Comparison of ENCODE assay signal across 8 cellular contexts in the genomic region with DNA sequence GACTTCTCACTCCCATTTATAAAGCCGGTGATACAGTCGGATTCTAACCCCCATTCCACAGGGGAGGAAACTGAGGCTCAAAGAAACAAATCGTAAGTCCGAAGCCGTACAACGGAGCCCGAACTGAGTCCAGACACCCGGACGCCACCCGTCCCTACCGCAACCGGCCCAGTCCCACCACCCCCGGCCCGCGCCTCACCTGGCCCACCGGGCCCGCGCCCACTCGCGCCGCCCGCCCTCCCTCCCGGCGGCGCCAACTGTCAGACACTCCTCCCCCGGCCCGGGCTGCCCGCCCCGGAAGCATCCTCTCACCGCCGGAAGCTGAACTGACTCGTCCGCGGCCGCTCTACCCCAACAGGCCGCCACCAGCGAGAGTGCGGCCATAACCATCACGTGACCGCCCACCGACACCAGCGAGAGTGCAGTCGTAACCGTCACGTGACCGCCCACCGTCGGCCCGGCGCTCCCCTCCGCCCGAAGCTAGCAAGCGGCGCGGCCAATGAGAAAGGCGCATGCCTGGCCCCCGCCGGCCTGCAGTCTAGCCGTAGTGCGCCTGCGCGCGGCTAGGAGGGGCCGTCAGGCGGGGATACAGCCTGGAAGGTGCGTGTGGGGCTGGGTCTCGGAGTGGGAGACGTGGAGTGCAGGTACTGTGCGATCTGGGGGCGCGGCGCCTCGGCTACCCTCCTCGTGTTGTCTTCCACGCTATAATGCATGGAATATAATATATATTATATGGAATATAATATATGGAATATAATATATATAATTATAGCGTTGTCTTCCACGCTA. TPM values are rescaled to one million over a fixed set of nuclear protein-coding genes. Genes with fewer than 3 reads are reported as not detected.
DNase-seq lines count a peak whose midpoint lies in the region; ATAC-seq and TF ChIP-seq lines count a peak whose summit lies in the region.

TSS of gene C19orf47 (minus strand) at position 273 of the 789 bp plus-strand sequence. CDS start 6,540 bp downstream, outside the sequence.
A gene with protein sequence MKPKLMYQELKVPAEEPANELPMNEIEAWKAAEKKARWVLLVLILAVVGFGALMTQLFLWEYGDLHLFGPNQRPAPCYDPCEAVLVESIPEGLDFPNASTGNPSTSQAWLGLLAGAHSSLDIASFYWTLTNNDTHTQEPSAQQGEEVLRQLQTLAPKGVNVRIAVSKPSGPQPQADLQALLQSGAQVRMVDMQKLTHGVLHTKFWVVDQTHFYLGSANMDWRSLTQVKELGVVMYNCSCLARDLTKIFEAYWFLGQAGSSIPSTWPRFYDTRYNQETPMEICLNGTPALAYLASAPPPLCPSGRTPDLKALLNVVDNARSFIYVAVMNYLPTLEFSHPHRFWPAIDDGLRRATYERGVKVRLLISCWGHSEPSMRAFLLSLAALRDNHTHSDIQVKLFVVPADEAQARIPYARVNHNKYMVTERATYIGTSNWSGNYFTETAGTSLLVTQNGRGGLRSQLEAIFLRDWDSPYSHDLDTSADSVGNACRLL (plus strand): TSS at position 571 of the 789 bp plus-strand sequence. CDS start 17,789 bp downstream, outside the sequence.

- CTCF ChIA-PET in GM10248 (lab: Yijun Ruan, JAX) = interaction anchor here (1.1 to 1.4 kb wide), 4 partner anchors 11 to 72 kb away, joined by 3 to 6 read pairs (median 4); no protein-coding TSS in a partner anchor

- H3K36me3 ChIP-seq in osteoblast (ENCODE audit: insufficient read depth, low read length) (peaks cover 4% of the 10 kb centered on the region), thoracic aorta (no peaks in the 10 kb centered on the region)

- H3K4me3 ChIP-seq in osteoblast (ENCODE audit: insufficient read depth, low read length) = peak within 1 kb of the TSS; percentile 87
- H3K4me3 ChIP-seq in thoracic aorta = peak within 1 kb of the TSS; percentile 89

- H3K27ac ChIP-seq in osteoblast (ENCODE audit: low read depth, low read length) (peak within 1 kb of the TSS; percentile 87), thoracic aorta (peak within 1 kb of the TSS; percentile 38 to 67)

- H3K4me1 ChIP-seq in osteoblast (ENCODE audit: insufficient read depth, low read length) = peaks cover 10% of the 10 kb centered on the region
- peaks cover 12 to 28% of the 10 kb centered on the region in 2 donors for H3K4me1 ChIP-seq in thoracic aorta (ENCODE audit: control insufficient read depth in 1 of 2, low read depth in 2 of 2)

- no peaks in the 10 kb centered on the region for H3K9me3 Mint-ChIP-seq in activated naive CD8-positive, alpha-beta T cell (ENCODE audit: low read depth)

- no peaks in the 10 kb centered on the region for H3K9me3 ChIP-seq in osteoblast (ENCODE audit: low read depth, low read length)
- H3K9me3 ChIP-seq in thoracic aorta = no peaks in the 10 kb centered on the region

- peak within 1 kb of the TSS; percentile 91 for H3K27ac Mint-ChIP-seq in activated naive CD8-positive, alpha-beta T cell

- TF ChIP-seq CTCF in GM10248 (IDR thresholded peaks at IDR 0.05; ENCODE audit: control extremely low read depth, extremely low read depth, low read depth, missing control alignments) (no peak), osteoblast (IDR thresholded peaks at IDR 0.05; ENCODE audit: extremely low read depth, low read depth, low read length) (no peak), thoracic aorta (IDR thresholded peaks at IDR 0.05) (no peak)

- H3K4me3 Mint-ChIP-seq in activated naive CD8-positive, alpha-beta T cell = peak within 1 kb of the TSS; percentile 99

- H2AFZ ChIP-seq in osteoblast (ENCODE audit: low read length) = peak within 1 kb of the TSS; percentile 91

- no peaks in the 10 kb centered on the region for H4K20me1 ChIP-seq in osteoblast (ENCODE audit: insufficient read depth, low read length)

- H3K27me3 ChIP-seq in osteoblast (ENCODE audit: insufficient read depth, low read length) (no peaks in the 10 kb centered on the region), thoracic aorta (replicated peaks; ENCODE audit: insufficient read depth) (no peaks in the 10 kb centered on the region)

- POLR2A ChIA-PET in GM10248 (lab: Yijun Ruan, JAX) = interaction anchor here (0.6 to 2.1 kb wide), 6 partner anchors 22 to 158 kb away, joined by 3 to 9 read pairs (median 5); partner anchors contain the start of gene SERTAD1

- H3K4me2 ChIP-seq in osteoblast (ENCODE audit: insufficient read depth, low read length) = peak within 1 kb of the TSS; percentile 91

- H3K27me3 Mint-ChIP-seq in activated naive CD8-positive, alpha-beta T cell = no peaks in the 10 kb centered on the region

- H3K79me2 ChIP-seq in osteoblast (ENCODE audit: insufficient read depth, low read length) = peaks cover 54% of the 10 kb centered on the region

- peaks cover 28% of the 10 kb centered on the region for H3K4me1 Mint-ChIP-seq in activated naive CD8-positive, alpha-beta T cell (ENCODE audit: low read depth)

- DNase-seq in GM10248 (ENCODE audit: extremely low spot score) = peak; percentile 100
- peak; percentile 99 for DNase-seq in NCI-H1105 (lab: John Stamatoyannopoulos, UW)
- peak; percentile 98 for DNase-seq in SKM-1 treated with dmso at 0.1 percent for 144 hours (lab: John Stamatoyannopoulos, UW; ENCODE audit: unreplicated experiment)
- DNase-seq in glomerular visceral epithelial cell (ENCODE audit: extremely low spot score) = peak; percentile 99
- DNase-seq in osteoblast (ENCODE audit: insufficient read length, low spot score, missing footprints) = peak; percentile 100
- DNase-seq in thoracic aorta (ENCODE audit: low spot score) = peak; percentile 97

- ATAC-seq in HG02623 (IDR thresholded peaks at IDR 0.05; ENCODE audit: unreplicated experiment) (peak; percentile 85), thoracic aorta (ENCODE audit: insufficient number of reproducible peaks, low FRiP score, low read depth) (peak; percentile 87)

- H3K36me3 Mint-ChIP-seq in activated naive CD8-positive, alpha-beta T cell = no peaks in the 10 kb centered on the region

RNA-seq across cellular contexts. Expression of gene C19orf47, which starts in this region (rescaled TPM):
- total RNA-seq in osteoblast = 3.6 and 7.7 TPM in 2 replicates
- total RNA-seq in thoracic aorta = 10 to 100 TPM; 20.2 to 34.2 TPM

RNA-seq across cellular contexts. Expression of the second gene that starts in this region (rescaled TPM):
- 136 and 239 TPM in 2 replicates for total RNA-seq in osteoblast
- total RNA-seq in thoracic aorta = 100 to 1,000 TPM; 386 to 531 TPM

Comparison
In these comparisons a context has a peak if more than half of its experiments do, and no peak if none do; other contexts are left out.
1. Peak in every context shown above with its lines: DNase-seq, ATAC-seq, H3K4me3 ChIP-seq and H3K27ac ChIP-seq.